Comparison of ENCODE assay signal across 1 cellular context in the genomic region with DNA sequence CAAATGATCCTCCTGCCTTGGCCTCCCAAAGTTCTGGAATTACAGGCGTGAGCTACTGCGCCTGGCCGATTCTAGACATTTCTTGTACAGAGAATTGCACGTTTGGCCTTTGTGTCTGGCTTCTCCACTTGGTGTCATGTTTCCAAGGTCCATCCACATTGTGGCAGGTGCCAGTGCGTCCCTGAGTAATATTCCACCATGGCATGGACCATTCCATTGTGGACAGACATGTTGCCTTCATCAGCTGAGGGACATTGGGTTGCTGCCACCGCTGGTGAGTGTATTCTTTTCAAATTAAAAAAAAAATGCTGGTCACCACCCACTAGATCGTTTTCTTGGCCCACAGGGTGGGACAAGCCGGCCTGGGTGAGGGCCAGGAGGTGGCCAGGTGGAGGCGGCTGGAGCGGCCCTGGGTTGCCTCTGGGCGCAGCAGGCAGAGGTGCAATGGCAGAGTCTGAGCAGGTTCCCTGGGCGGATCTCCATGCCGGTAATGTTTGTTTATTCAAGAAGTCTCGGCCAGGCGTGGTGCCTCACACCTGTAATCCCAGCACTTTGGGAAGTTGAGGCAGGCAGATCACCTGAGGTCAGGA.
TF ChIP-seq lines count a peak whose summit lies in the region.

No MANE protein-coding gene starts in this region.

TF ChIP-seq in IMR-90, 13 proteins besides CTCF, POLR2A, EP300 and RAD21 (continued from another document):
- TF ChIP-seq MAZ (IDR thresholded peaks at IDR 0.05; ENCODE audit: borderline replicate concordance, low read depth, low read length): no peak
- no peak for TF ChIP-seq MXI1 (IDR thresholded peaks at IDR 0.05; ENCODE audit: borderline replicate concordance, low read depth, low read length)
